In genomic region chr9:132647355-132647754, GRCh38 we compare ENCODE assay signal across 17 cellular contexts. TPM values are rescaled to one million over a fixed set of nuclear protein-coding genes. Genes with fewer than 3 reads are reported as not detected.
DNase-seq lines count a peak whose midpoint lies in the region; TF ChIP-seq lines count a peak whose summit lies in the region.
"Had no signal": no experiment of that assay in that cellular context is flagged by ENCODE, and none has a peak within 500 bp of the region (broad histone marks: within the 10 kb centered on the region; RNA-seq: fewer than 3 reads in every experiment).

No MANE protein-coding gene starts in this region.

- H2AK5ac ChIP-seq in trophoblast cell (ENCODE audit: low read length) = no peak overlapping the region

- WGBS in trophoblast cell (ENCODE audit: extremely low coverage, insufficient coverage, insufficient read length) = no CpG with 5 or more reads among the region's 4 CpGs

- H3K18ac ChIP-seq in trophoblast cell (ENCODE audit: low read length) = no peak overlapping the region

- H3K4me1 ChIP-seq in trophoblast cell (ENCODE audit: control insufficient read depth in 1 of 2, insufficient read depth in 2 of 2, low read length in 2 of 2) (no peaks in the 10 kb centered on the region), MM.1S (ENCODE audit: low read length) (no peaks in the 10 kb centered on the region)

- H2BK5ac ChIP-seq in trophoblast cell (ENCODE audit: low read depth, low read length, poor library complexity) = no peak overlapping the region

- H3K9ac ChIP-seq in trophoblast cell (ENCODE audit: low read length) (no peak overlapping the region), MM.1S (ENCODE audit: low read length) (no peak overlapping the region)

- H3K27ac Mint-ChIP-seq in T-helper 2 cell treated with Interferon-gamma antibody and Interleukin-4, amounts not matched to agents 5 μg/mL and 100 μg/mL, for 36 hours = no peak overlapping the region
- H3K27ac Mint-ChIP-seq: activated CD8-positive, alpha-beta memory T cell treated with anti-CD3 and anti-CD28 coated beads, Interleukin-2, amount 10 ng/mL, durations not matched to agents 7 days and 5 days had no signal

- H3K27me3 ChIP-seq in trophoblast cell (ENCODE audit: insufficient read depth, low read length) = no peaks in the 10 kb centered on the region
- no peaks in the 10 kb centered on the region for H3K27me3 ChIP-seq in MM.1S (replicated peaks; ENCODE audit: insufficient read depth, low read length)
- H3K27me3 ChIP-seq: neutrophil had no signal

- no peak overlapping the region for H3K14ac ChIP-seq in trophoblast cell (ENCODE audit: low read length)

- H3F3A ChIP-seq in MM.1S (ENCODE audit: insufficient read depth, low read length) = no peaks in the 10 kb centered on the region

- H3K4me2 ChIP-seq in trophoblast cell (ENCODE audit: low read length) (no peak overlapping the region), MM.1S (ENCODE audit: low read depth, low read length) (no peak overlapping the region)

- H2AFZ ChIP-seq in trophoblast cell (ENCODE audit: insufficient read depth, low read length, poor library complexity) = no peak overlapping the region
- no peak overlapping the region for H2AFZ ChIP-seq in MM.1S (ENCODE audit: low read length)

- H4K91ac ChIP-seq in trophoblast cell (ENCODE audit: low read depth, low read length) = no peak overlapping the region

- no peaks in the 10 kb centered on the region for H4K20me1 ChIP-seq in MM.1S (ENCODE audit: insufficient read depth, low read length)

- H3K9me3 ChIP-seq in trophoblast cell (ENCODE audit: insufficient read depth, low read depth, low read length) (no peaks in the 10 kb centered on the region), MM.1S (replicated peaks; ENCODE audit: insufficient read depth, low read length) (no peaks in the 10 kb centered on the region)
- H3K9me3 ChIP-seq: neutrophil had no signal

- peak; percentile 6 for DNase-seq in T-helper 2 cell treated with Interferon-gamma antibody and Interleukin-4, amounts not matched to agents 5 μg/mL and 100 μg/mL, for 36 hours (ENCODE audit: low spot score)
- DNase-seq in T-helper 2 cell (no peak), NCI-H226 (peak; percentile 86), dedifferentiated amniotic fluid mesenchymal stem cell (ENCODE audit: extremely low spot score) (peak; percentile 83), trophoblast cell (peak; percentile 36 to 44), coronary artery (ENCODE audit: low spot score) (no peak), MM.1S (no peak), midbrain (lab: John Stamatoyannopoulos, UW) (no peak)
- DNase-seq: 8988T; activated CD8-positive, alpha-beta memory T cell treated with anti-CD3 and anti-CD28 coated beads, Interleukin-2, amount 10 ng/mL, durations not matched to agents 7 days and 5 days; aorta; DND-41; NCI-H1930; stimulated activated CD4-positive, alpha-beta T cell treated with anti-CD3 and anti-CD28 coated beads, Interleukin-2, amount 100 ng/mL, for 24 hours; stimulated activated naive CD4-positive, alpha-beta T cell treated with Interleukin-2 at 50 U/mL for 16 hours; T-helper 1 cell had no signal

- TF ChIP-seq CTCF in coronary artery (IDR thresholded peaks at IDR 0.05) = no peak
- TF ChIP-seq CTCF in MM.1S (IDR thresholded peaks at IDR 0.05; ENCODE audit: low read length) = no peak

- no peak overlapping the region for H3K4me3 Mint-ChIP-seq in T-helper 2 cell treated with Interferon-gamma antibody and Interleukin-4, amounts not matched to agents 5 μg/mL and 100 μg/mL, for 36 hours
- H3K4me3 Mint-ChIP-seq: activated CD8-positive, alpha-beta memory T cell treated with anti-CD3 and anti-CD28 coated beads, Interleukin-2, amount 10 ng/mL, durations not matched to agents 7 days and 5 days had no signal

- no peaks in the 10 kb centered on the region for H3K79me1 ChIP-seq in trophoblast cell (ENCODE audit: low read length)

- peaks cover 33% of the 10 kb centered on the region for H3K36me3 Mint-ChIP-seq in T-helper 2 cell treated with Interferon-gamma antibody and Interleukin-4, amounts not matched to agents 5 μg/mL and 100 μg/mL, for 36 hours (ENCODE audit: low read depth)

- no peaks in the 10 kb centered on the region for H3K4me1 Mint-ChIP-seq in T-helper 2 cell treated with Interferon-gamma antibody and Interleukin-4, amounts not matched to agents 5 μg/mL and 100 μg/mL, for 36 hours (ENCODE audit: low read depth)

- no peaks in the 10 kb centered on the region for H3K27me3 Mint-ChIP-seq in T-helper 2 cell treated with Interferon-gamma antibody and Interleukin-4, amounts not matched to agents 5 μg/mL and 100 μg/mL, for 36 hours (ENCODE audit: low read depth)
- H3K27me3 Mint-ChIP-seq: activated CD8-positive, alpha-beta memory T cell treated with anti-CD3 and anti-CD28 coated beads, Interleukin-2, amount 10 ng/mL, durations not matched to agents 7 days and 5 days had no signal

- H3K36me3 ChIP-seq in trophoblast cell (ENCODE audit: control insufficient read depth in 1 of 2, insufficient read depth in 2 of 2, low read length in 2 of 2) (peaks cover 18 to 45% of the 10 kb centered on the region in 2 experiments), MM.1S (replicated peaks; ENCODE audit: insufficient read depth, low read length) (peaks cover 11% of the 10 kb centered on the region; the same call in 1 of the 2 replicates)

- H3K23ac ChIP-seq in trophoblast cell (ENCODE audit: low read length) = no peak overlapping the region

- H3K9me3 Mint-ChIP-seq in T-helper 2 cell treated with Interferon-gamma antibody and Interleukin-4, amounts not matched to agents 5 μg/mL and 100 μg/mL, for 36 hours = no peaks in the 10 kb centered on the region

- H3K79me2 ChIP-seq in trophoblast cell (ENCODE audit: control insufficient read depth, insufficient read depth, low read length, poor library complexity) (no peaks in the 10 kb centered on the region), MM.1S (ENCODE audit: low read length) (no peaks in the 10 kb centered on the region)

- no peak overlapping the region for H4K12ac ChIP-seq in trophoblast cell (ENCODE audit: low read depth, low read length)

- no peak overlapping the region for H4K8ac ChIP-seq in trophoblast cell (ENCODE audit: low read depth, low read length)

- no peak overlapping the region for H3K27ac ChIP-seq in trophoblast cell (ENCODE audit: low read depth, low read length)
- H3K27ac ChIP-seq in coronary artery = no peak overlapping the region
- H3K27ac ChIP-seq in MM.1S (ENCODE audit: low read length) = no peak overlapping the region
- H3K27ac ChIP-seq: neutrophil had no signal

- H3K9me2 ChIP-seq in MM.1S (replicated peaks; ENCODE audit: insufficient read depth, low read length) = no peaks in the 10 kb centered on the region

- no peak overlapping the region for H3K4me3 ChIP-seq in trophoblast cell (ENCODE audit: low read depth, low read length)
- no peak overlapping the region for H3K4me3 ChIP-seq in coronary artery
- H3K4me3 ChIP-seq in MM.1S (ENCODE audit: low read length) = no peak overlapping the region

- no peak overlapping the region for H2BK120ac ChIP-seq in trophoblast cell (ENCODE audit: insufficient read depth, low read length, poor library complexity)

- no peak overlapping the region for H3K4ac ChIP-seq in trophoblast cell (ENCODE audit: low read depth, low read length)

- no peak overlapping the region for H2BK12ac ChIP-seq in trophoblast cell (ENCODE audit: low read length)

RNA-seq across cellular contexts. Expression of gene DDX31, which starts 22.4 kb away (rescaled TPM):
- 8.0 and 8.5 TPM in 2 replicates for polyA plus RNA-seq in trophoblast cell (2013)

RNA-seq across cellular contexts. Expression of gene GTF3C4, which starts 22.9 kb away (rescaled TPM):
- polyA plus RNA-seq in trophoblast cell (2013) = 9.4 and 9.5 TPM in 2 replicates

Comparison
In these comparisons a context has a peak if more than half of its experiments do, and no peak if none do; other contexts are left out.
1. DNase-seq: peak in T-helper 2 cell treated with Interferon-gamma antibody and Interleukin-4, amounts not matched to agents 5 μg/mL and 100 μg/mL, for 36 hours (single experiment), NCI-H226 (single experiment), dedifferentiated amniotic fluid mesenchymal stem cell (single experiment) and trophoblast cell (2 of 2); none in T-helper 2 cell (0 of 5), coronary artery (single experiment), MM.1S (single experiment) and midbrain (single experiment).